10 cellular contexts compared by ENCODE assay signal in genomic region chr10:125146791-125147604, GRCh38. TPM values are rescaled to one million over a fixed set of nuclear protein-coding genes. Genes with fewer than 3 reads are reported as not detected.
DNase-seq lines count a peak whose midpoint lies in the region; ATAC-seq and TF ChIP-seq lines count a peak whose summit lies in the region.
"Had no signal": no experiment of that assay in that cellular context is flagged by ENCODE, and none has a peak within 500 bp of the region (broad histone marks: within the 10 kb centered on the region; RNA-seq: fewer than 3 reads in every experiment).

No MANE protein-coding gene starts in this region.

- WGBS in gastroesophageal sphincter (ENCODE audit: low coverage in 1 of 2), 2 donors, result 16 to 26% methylated on average over 8 to 9 of the region's 14 CpGs

- CTCF ChIA-PET in RWPE1 (lab: Yijun Ruan, JAX), result interaction anchor here (0.6 to 1.2 kb wide), 3 partner anchors 82 to 676 kb away, joined by 3 read pairs; partner anchors contain the start of genes BCCIP and EEF1AKMT2

- in situ Hi-C loops in GM13976 (cut with MboI; ENCODE audit: low sequenced_read_pairs, unreplicated experiment), result no loop called here

- TF ChIP-seq CTCF in GM13976 (IDR thresholded peaks at IDR 0.05; ENCODE audit: borderline replicate concordance, control extremely low read depth, extremely low read depth, insufficient read depth, missing control alignments), result no peak
- no peak for TF ChIP-seq CTCF in RWPE1 (conservative IDR thresholded peaks at IDR 0.05; ENCODE audit: low read depth)
- no peak for TF ChIP-seq CTCF in gastroesophageal sphincter (IDR thresholded peaks at IDR 0.05)

- peak overlapping the region; percentile 55 for H3K4me2 ChIP-seq in skeletal muscle satellite cell (ENCODE audit: low read length)

- peaks cover 0 to 9% of the 10 kb centered on the region in 2 donors for H3K36me3 ChIP-seq in gastroesophageal sphincter
- peaks cover 19% of the 10 kb centered on the region for H3K36me3 ChIP-seq in skeletal muscle satellite cell (ENCODE audit: insufficient read depth, low read length)

- no peak for TF ChIP-seq POLR2A in gastroesophageal sphincter (IDR thresholded peaks at IDR 0.05)

- H3K4me3 ChIP-seq in gastroesophageal sphincter, result peak overlapping the region in 1 of 2 donors; percentile 0
- no peak overlapping the region for H3K4me3 ChIP-seq in skeletal muscle satellite cell (ENCODE audit: low read length)

- ATAC-seq in gastroesophageal sphincter (peak; percentile 57), HG03108 (IDR thresholded peaks at IDR 0.05; ENCODE audit: unreplicated experiment) (no peak), HG03571 (IDR thresholded peaks at IDR 0.05; ENCODE audit: unreplicated experiment) (no peak)
- ATAC-seq: activated T-helper 17 cell treated with anti-CD3 and anti-CD28 coated beads, Interleukin-2, amount 50 U/mL, for 72 hours had no signal

- H3K9me3 ChIP-seq in gastroesophageal sphincter (no peaks in the 10 kb centered on the region), skeletal muscle satellite cell (replicated peaks; ENCODE audit: low read length) (no peaks in the 10 kb centered on the region)

- TF ChIP-seq EP300 in gastroesophageal sphincter (IDR thresholded peaks at IDR 0.05), result no peak

- POLR2A ChIA-PET in RWPE1 (lab: Yijun Ruan, JAX; ENCODE audit: low non-redundant PET), result no interaction called here

- DNase-seq in GM13976 (ENCODE audit: low spot score) (peak; percentile 48), RWPE1 (ENCODE audit: low spot score) (peak; percentile 56), anterior cingulate cortex (lab: John Stamatoyannopoulos, UW) (no peak)
- DNase-seq in stimulated activated CD4-positive, alpha-beta T cell treated with anti-CD3 and anti-CD28 coated beads, Interleukin-12 subunit alpha, Interleukin-12 subunit beta, amount 100 ng/mL, for 4 hours, result no peak
- DNase-seq: NCI-H1436 treated with DMSO at 0.1 percent for 48 hours had no signal

- H3K9ac ChIP-seq in skeletal muscle satellite cell (ENCODE audit: low read depth, low read length), result peak overlapping the region; percentile 66

- H3K27ac ChIP-seq in RWPE1 (peak overlapping the region; percentile 78), gastroesophageal sphincter (peak overlapping the region; percentile 82 to 99 (median 96))

- H3K4me1 ChIP-seq in gastroesophageal sphincter, result peaks cover 35 to 100% (median 69%) of the 10 kb centered on the region in 3 donors
- H3K4me1 ChIP-seq in skeletal muscle satellite cell (ENCODE audit: control insufficient read depth, insufficient read depth, low read length), result peaks cover 54% of the 10 kb centered on the region

- H3K27me3 ChIP-seq in gastroesophageal sphincter, result no peaks in the 10 kb centered on the region
- no peaks in the 10 kb centered on the region for H3K27me3 ChIP-seq in skeletal muscle satellite cell (ENCODE audit: control insufficient read depth, insufficient read depth, low read length)

RNA-seq across cellular contexts. Expression of gene CTBP2, which starts 13.4 kb away (rescaled TPM):
- total RNA-seq in gastroesophageal sphincter, result 100 to 1,000 TPM in 1 of 4 donors, 10 to 100 TPM in 3; 74.8 to 103 (median 79.2) TPM
- 60.9 and 63.6 TPM in 2 replicates for total RNA-seq in skeletal muscle satellite cell (2012; rRNA removed)

Comparison
In these comparisons a context has a peak if more than half of its experiments do, and no peak if none do; other contexts are left out.
1. DNase-seq: peak in GM13976 (single experiment) and RWPE1 (single experiment); none in anterior cingulate cortex (0 of 58) and stimulated activated CD4-positive, alpha-beta T cell treated with anti-CD3 and anti-CD28 coated beads, Interleukin-12 subunit alpha, Interleukin-12 subunit beta, amount 100 ng/mL, for 4 hours (single experiment).